In genomic region chr20:49818810-49819209, GRCh38 we compare ENCODE assay signal across 29 cellular contexts.
"Had no signal": no experiment of that assay in that cellular context is flagged by ENCODE, and none has a peak within 500 bp of the region (broad histone marks: within the 10 kb centered on the region; RNA-seq: fewer than 3 reads in every experiment).

No MANE protein-coding gene starts in this region.

- H3K4me3 ChIP-seq: ascending aorta, cardiac muscle cell, K562, PC-9 had no signal

- ATAC-seq: activated CD8-positive, alpha-beta memory T cell treated with anti-CD3 and anti-CD28 coated beads, Interleukin-2, amount 10 ng/mL, durations not matched to agents 7 days and 5 days; activated T-cell treated with anti-CD3 and anti-CD28 coated beads, Interleukin-2, amount 50 U/mL, for 72 hours; activated T-helper 17 cell treated with anti-CD3 and anti-CD28 coated beads, Interleukin-2, amount 50 U/mL, for 72 hours; K562 had no signal

- H3K9me3 Mint-ChIP-seq: activated naive CD4-positive, alpha-beta T cell treated with anti-CD3 and anti-CD28 coated beads, Interleukin-2, amount 50 U/mL, for 24 hours; activated naive CD8-positive, alpha-beta T cell treated with anti-CD3 and anti-CD28 coated beads, Interleukin-2, amount 10 ng/mL, durations not matched to agents 7 days and 5 days; activated T-cell treated with anti-CD3 and anti-CD28 coated beads, Interleukin-2, amount 50 U/mL, for 72 hours; activated T-helper 17 cell treated with anti-CD3 and anti-CD28 coated beads, Interleukin-2, amount 50 U/mL, for 72 hours had no signal

- H3K9me3 ChIP-seq: ascending aorta had no signal

- H3K4me3 Mint-ChIP-seq: activated CD4-positive, alpha-beta memory T cell treated with anti-CD3 and anti-CD28 coated beads, Interleukin-2, amount 10 ng/mL, durations not matched to agents 7 days and 5 days; activated CD8-positive, alpha-beta memory T cell treated with anti-CD3 and anti-CD28 coated beads, Interleukin-2, amount 10 ng/mL, durations not matched to agents 7 days and 5 days; activated naive CD4-positive, alpha-beta T cell treated with anti-CD3 and anti-CD28 coated beads, Interleukin-2, amount 50 U/mL, for 24 hours; activated naive CD8-positive, alpha-beta T cell treated with anti-CD3 and anti-CD28 coated beads, Interleukin-2, amount 10 ng/mL, durations not matched to agents 7 days and 5 days; activated T-cell treated with anti-CD3 and anti-CD28 coated beads, Interleukin-2, amount 50 U/mL, for 72 hours; activated T-helper 17 cell treated with anti-CD3 and anti-CD28 coated beads, Interleukin-2, amount 50 U/mL, for 72 hours had no signal

- H3K27ac Mint-ChIP-seq: activated CD4-positive, alpha-beta memory T cell treated with anti-CD3 and anti-CD28 coated beads, Interleukin-2, amount 10 ng/mL, durations not matched to agents 7 days and 5 days; activated CD8-positive, alpha-beta memory T cell treated with anti-CD3 and anti-CD28 coated beads, Interleukin-2, amount 10 ng/mL, durations not matched to agents 7 days and 5 days; activated naive CD4-positive, alpha-beta T cell treated with anti-CD3 and anti-CD28 coated beads, Interleukin-2, amount 50 U/mL, for 24 hours; activated naive CD8-positive, alpha-beta T cell treated with anti-CD3 and anti-CD28 coated beads, Interleukin-2, amount 10 ng/mL, durations not matched to agents 7 days and 5 days; activated T-helper 17 cell treated with anti-CD3 and anti-CD28 coated beads, Interleukin-2, amount 50 U/mL, for 72 hours had no signal

- H3K27me3 ChIP-seq: ascending aorta, cardiac muscle cell had no signal

- H3K27ac ChIP-seq: ascending aorta, cardiac muscle cell, WERI-Rb-1 had no signal

- H3K27me3 Mint-ChIP-seq: activated CD4-positive, alpha-beta memory T cell treated with anti-CD3 and anti-CD28 coated beads, Interleukin-2, amount 10 ng/mL, durations not matched to agents 7 days and 5 days; activated CD8-positive, alpha-beta memory T cell treated with anti-CD3 and anti-CD28 coated beads, Interleukin-2, amount 10 ng/mL, durations not matched to agents 7 days and 5 days; activated naive CD4-positive, alpha-beta T cell treated with anti-CD3 and anti-CD28 coated beads, Interleukin-2, amount 50 U/mL, for 24 hours; activated naive CD8-positive, alpha-beta T cell treated with anti-CD3 and anti-CD28 coated beads, Interleukin-2, amount 10 ng/mL, durations not matched to agents 7 days and 5 days; activated T-helper 17 cell treated with anti-CD3 and anti-CD28 coated beads, Interleukin-2, amount 50 U/mL, for 72 hours had no signal

- DNase-seq: activated CD4-positive, alpha-beta memory T cell treated with anti-CD3 and anti-CD28 coated beads, Interleukin-2, amount 10 ng/mL, durations not matched to agents 7 days and 5 days; activated CD4-positive, alpha-beta T cell treated with anti-CD3 and anti-CD28 coated beads for 1 hour; activated CD4-positive, alpha-beta T cell treated with anti-CD3 and anti-CD28 coated beads for 48 hours; activated CD4-positive, CD25-positive, alpha-beta regulatory T cell; activated CD8-positive, alpha-beta memory T cell treated with anti-CD3 and anti-CD28 coated beads, Interleukin-2, amount 10 ng/mL, durations not matched to agents 7 days and 5 days; activated naive CD4-positive, alpha-beta T cell; activated naive CD8-positive, alpha-beta T cell treated with anti-CD3 and anti-CD28 coated beads, Interleukin-2, amount 10 ng/mL, durations not matched to agents 7 days and 5 days; activated T-cell treated with anti-CD3 and anti-CD28 coated beads, Interleukin-2, amount 50 U/mL, for 1 hour; activated T-cell treated with anti-CD3 and anti-CD28 coated beads, Interleukin-2, amount 50 U/mL, for 72 hours; amygdala; NCI-H1092 treated with DMSO at 0.1 percent for 48 hours; NCI-H1417; NCI-H146; NCI-H187; NCI-H2029 treated with DMSO at 0.1 percent for 48 hours; NCI-H2107; NCI-H2171; NCI-H510A; NCI-H526; NCI-H748 treated with DMSO at 0.1 percent for 48 hours; PC-9; Right ventricle myocardium superior; T1000; WERI-Rb-1 had no signal
